Comparison of ENCODE assay signal across 27 cellular contexts in the genomic region with DNA sequence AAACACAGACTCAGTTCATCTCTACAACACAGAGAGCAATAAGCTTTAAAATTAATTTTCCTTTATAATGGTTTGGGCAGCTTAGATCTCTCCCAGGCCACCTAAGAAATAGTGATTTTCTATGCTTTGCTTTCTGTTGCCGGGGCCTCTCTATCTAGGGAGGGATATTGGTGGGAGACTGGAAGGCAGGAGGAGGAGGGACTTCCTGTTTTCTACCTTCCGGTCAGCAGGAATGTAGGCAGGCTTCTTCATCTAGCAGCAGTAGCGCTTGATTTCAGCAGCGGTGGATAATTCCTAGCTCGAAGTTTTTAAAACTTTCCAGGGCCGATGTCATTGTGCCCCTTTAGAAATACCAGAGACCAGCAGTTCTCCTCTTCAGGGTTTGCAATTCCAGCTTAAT.
"Had no signal": no experiment of that assay in that cellular context is flagged by ENCODE, and none has a peak within 500 bp of the region (broad histone marks: within the 10 kb centered on the region; RNA-seq: fewer than 3 reads in every experiment).

No MANE protein-coding gene starts in this region.

- DNase-seq: effector memory CD8-positive, alpha-beta T cell; foreskin fibroblast; gastrocnemius medialis; head of caudate nucleus; left cardiac atrium; left lung; mesenchymal stem cell; midbrain; naive thymus-derived CD4-positive, alpha-beta T cell; occipital lobe; ovary; posterior cingulate gyrus; psoas muscle; right cardiac atrium; spleen; stimulated activated CD4-positive, alpha-beta T cell treated with anti-CD3 and anti-CD28 coated beads, Interleukin-4, amount 100 ng/mL, for 4 hours; stimulated activated naive CD8-positive, alpha-beta T cell treated with anti-CD3 and anti-CD28 coated beads, Interleukin-15, Interleukin-2, amounts not matched to agents 100 U/mL and 50 U/mL, for 24 hours; substantia nigra; testis; tibial artery; uterus had no signal

- H3K4me3 ChIP-seq: coronary artery, gastrocnemius medialis, left lung, ovary, psoas muscle, skin epidermis, spleen, testis, tibial artery, uterus had no signal

- FAIRE-seq: islet of Langerhans had no signal

- H3K36me3 ChIP-seq: gastrocnemius medialis, left lung, ovary, spleen, tibial artery, uterus had no signal

- H3K4me1 ChIP-seq: psoas muscle, testis, uterus had no signal

- ATAC-seq: effector memory CD8-positive, alpha-beta T cell; esophagus mucosa; gastrocnemius medialis; left cardiac atrium; left lung; naive thymus-derived CD4-positive, alpha-beta T cell; psoas muscle; right cardiac atrium; stimulated activated memory B cell treated with anti-CD40 and anti-IgM and Interleukin-4, amounts not matched to agents 10 μg/mL and 1 μg/mL and 100 μg/mL, for 72 hours; stimulated activated naive CD8-positive, alpha-beta T cell treated with anti-CD3 and anti-CD28 coated beads, Interleukin-15, Interleukin-2, amounts not matched to agents 100 U/mL and 50 U/mL, for 24 hours had no signal

- H3K27ac ChIP-seq: coronary artery, epithelial cell of prostate, gastrocnemius medialis, left lung, ovary, psoas muscle, skin epidermis, spleen, testis, tibial artery, uterus had no signal

- H3K27me3 ChIP-seq: gastrocnemius medialis, left lung, ovary, spleen, testis, tibial artery, uterus had no signal

- H3K9me3 ChIP-seq: gastrocnemius medialis, left lung, ovary, psoas muscle, spleen, testis, tibial artery, uterus had no signal
